In the genomic region with DNA sequence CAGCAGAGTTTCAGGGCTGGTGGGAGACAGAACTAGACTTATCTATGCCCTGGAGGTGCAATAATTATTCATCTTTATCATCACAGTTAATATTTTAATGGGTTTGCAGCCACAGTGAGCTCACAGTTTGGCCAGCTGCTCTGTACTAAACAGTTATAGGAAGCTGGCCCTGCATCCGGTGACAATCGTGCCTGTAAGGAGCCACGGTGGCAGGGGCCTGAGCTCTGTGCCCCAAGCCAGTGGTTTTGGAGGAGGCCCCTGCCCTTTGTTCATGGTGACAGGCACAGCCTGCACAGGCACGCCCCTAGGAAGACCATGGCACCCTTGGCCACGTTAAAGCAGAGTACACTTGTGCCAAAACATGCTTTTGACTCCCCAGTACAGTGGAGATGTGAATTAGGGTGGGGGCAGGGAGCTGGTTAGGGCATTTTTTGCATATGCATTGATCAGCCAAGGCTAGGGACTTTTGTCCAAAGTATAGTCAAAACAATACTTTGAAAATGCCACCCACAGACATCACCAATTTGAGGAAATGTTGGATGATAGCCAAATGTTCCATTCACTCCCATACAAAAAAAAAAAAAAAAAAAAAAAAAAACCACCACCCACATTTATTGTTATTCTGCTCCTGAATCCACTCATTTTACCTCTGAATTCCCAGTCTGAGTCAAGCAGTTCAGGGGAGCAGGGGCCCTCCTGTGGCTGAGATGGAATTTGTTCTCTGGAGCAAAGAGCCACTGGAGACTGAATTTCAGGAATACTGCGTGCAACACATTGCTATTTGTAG, we compare ENCODE assay signal across 8 cellular contexts. TPM values are rescaled to one million over a fixed set of nuclear protein-coding genes. Genes with fewer than 3 reads are reported as not detected.
A peak's percentile ranks its signal among the peaks of the same experiment; 100 is the strongest.
DNase-seq lines count a peak whose midpoint lies in the region; ATAC-seq and TF ChIP-seq lines count a peak whose summit lies in the region.

No MANE protein-coding gene starts in this region.

- peak overlapping the region; percentile 99 for H3K27ac ChIP-seq in Karpas-422 (ENCODE audit: low read length)
- H3K27ac ChIP-seq in heart right ventricle: peak overlapping the region; percentile 42 to 96 (median 59)

- intact Hi-C loops in heart right ventricle (cut with DNase I): loop anchor here (1.0 to 10.0 kb wide), 9 partner anchors 72 to 230 kb away; no protein-coding TSS in a partner anchor
- intact Hi-C loops in posterior vena cava (cut with DNase I): loop anchor here in 1 of 2 donors (5.0 kb wide), 1 partner anchor 215 kb away; no protein-coding TSS in a partner anchor

- no peaks in the 10 kb centered on the region for H3K9me2 ChIP-seq in Karpas-422 (replicated peaks; ENCODE audit: insufficient read depth, low read length)

- CTCF ChIA-PET in AG04449 (lab: Yijun Ruan, JAX): interaction anchor here (0.6 to 5.7 kb wide), 38 partner anchors 9 to 249 kb away, joined by 3 to 166 read pairs (median 6); partner anchors contain the start of gene OXNAD1
- CTCF ChIA-PET in activated CD8-positive, alpha-beta T cell treated with anti-CD3 and anti-CD28 coated beads, Interleukin-2, amount 10 ng/mL, durations not matched to agents 7 days and 5 days (lab: Charles Lee): interaction anchor here (0.7 to 2.0 kb wide), 10 partner anchors 10 to 249 kb away, joined by 3 to 17 read pairs (median 5); no protein-coding TSS in a partner anchor

- peaks cover 66% of the 10 kb centered on the region for H3K4me1 ChIP-seq in Karpas-422 (ENCODE audit: low read length)
- H3K4me1 ChIP-seq in heart right ventricle: peaks cover 5 to 60% (median 45%) of the 10 kb centered on the region in 9 donors

- peak overlapping the region; percentile 23; the same call in 1 of the 2 replicates for H2AFZ ChIP-seq in Karpas-422 (ENCODE audit: low read length)

- no peak for ATAC-seq in activated CD8-positive, alpha-beta T cell treated with anti-CD3 and anti-CD28 coated beads, Interleukin-2, amount 10 ng/mL, durations not matched to agents 7 days and 5 days
- ATAC-seq in heart right ventricle (peak; percentile 6 to 62 (median 34)), HG02588 (IDR thresholded peaks at IDR 0.05; ENCODE audit: unreplicated experiment) (no peak)
- peak; percentile 30 for ATAC-seq in stimulated activated naive CD8-positive, alpha-beta T cell treated with anti-CD3 and anti-CD28 coated beads, Interleukin-15, Interleukin-2, amounts not matched to agents 100 U/mL and 50 U/mL, for 24 hours

- peaks cover 10% of the 10 kb centered on the region for H3K36me3 Mint-ChIP-seq in activated CD8-positive, alpha-beta T cell treated with anti-CD3 and anti-CD28 coated beads, Interleukin-2, amount 10 ng/mL, durations not matched to agents 7 days and 5 days (ENCODE audit: low read depth)

- peaks cover 10% of the 10 kb centered on the region for H3K9me3 Mint-ChIP-seq in activated CD8-positive, alpha-beta T cell treated with anti-CD3 and anti-CD28 coated beads, Interleukin-2, amount 10 ng/mL, durations not matched to agents 7 days and 5 days (ENCODE audit: insufficient read depth)

- H3K9me3 ChIP-seq in Karpas-422 (ENCODE audit: low read length) (no peaks in the 10 kb centered on the region), heart right ventricle (no peaks in the 10 kb centered on the region)

- H3K4me3 ChIP-seq in AG04449 (ENCODE audit: low read depth, low read length) (no peak overlapping the region), GM12864 (ENCODE audit: low read depth, low read length) (peak overlapping the region; percentile 96; the same call in 1 of the 2 replicates), Karpas-422 (ENCODE audit: low read length) (peak overlapping the region; percentile 93; the same call in 1 of the 2 replicates), heart right ventricle (no peak overlapping the region)

- H3K4me1 Mint-ChIP-seq in activated CD8-positive, alpha-beta T cell treated with anti-CD3 and anti-CD28 coated beads, Interleukin-2, amount 10 ng/mL, durations not matched to agents 7 days and 5 days (ENCODE audit: low read depth): peaks cover 64% of the 10 kb centered on the region

- peak overlapping the region; percentile 99 for H3K9ac ChIP-seq in Karpas-422 (ENCODE audit: low read length)

- H3K79me2 ChIP-seq in Karpas-422 (ENCODE audit: low read length): peaks cover 16% of the 10 kb centered on the region

- H3K27ac Mint-ChIP-seq in activated CD8-positive, alpha-beta T cell treated with anti-CD3 and anti-CD28 coated beads, Interleukin-2, amount 10 ng/mL, durations not matched to agents 7 days and 5 days: peak overlapping the region; percentile 86

- peak overlapping the region; percentile 74 for H3K4me2 ChIP-seq in Karpas-422 (ENCODE audit: low read depth, low read length, poor library complexity, severe bottlenecking)

- TF ChIP-seq CTCF in AG04449 (IDR thresholded peaks at IDR 0.05; ENCODE audit: insufficient read depth, low read length, missing control alignments) (peak; percentile 80), GM12864 (IDR thresholded peaks at IDR 0.05; ENCODE audit: low read depth, low read length, missing control alignments) (no peak), heart right ventricle (IDR thresholded peaks at IDR 0.05) (peak; percentile 46 to 75 (median 59))

- no peaks in the 10 kb centered on the region for H3K27me3 Mint-ChIP-seq in activated CD8-positive, alpha-beta T cell treated with anti-CD3 and anti-CD28 coated beads, Interleukin-2, amount 10 ng/mL, durations not matched to agents 7 days and 5 days (ENCODE audit: low read depth)

- 33 to 40% methylated on average over 6 of the region's 6 CpGs for WGBS in heart right ventricle, 2 donors

- POLR2A ChIA-PET in AG04449 (lab: Yijun Ruan, JAX): interaction anchor here (1.0 kb wide), 1 partner anchor 227 kb away, joined by 3 read pairs; no protein-coding TSS in a partner anchor
- POLR2A ChIA-PET in activated CD8-positive, alpha-beta T cell treated with anti-CD3 and anti-CD28 coated beads, Interleukin-2, amount 10 ng/mL, durations not matched to agents 7 days and 5 days (lab: Charles Lee): interaction anchor here (0.7 to 2.2 kb wide), 5 partner anchors 11 to 200 kb away, joined by 3 to 12 read pairs (median 3); no protein-coding TSS in a partner anchor

- H3K27me3 ChIP-seq in Karpas-422 (ENCODE audit: low read length) (no peaks in the 10 kb centered on the region), heart right ventricle (no peaks in the 10 kb centered on the region)

- no peaks in the 10 kb centered on the region; the same call in 1 of the 2 replicates for H3K36me3 ChIP-seq in Karpas-422 (ENCODE audit: insufficient read depth, low read length)
- no peaks in the 10 kb centered on the region for H3K36me3 ChIP-seq in heart right ventricle

- DNase-seq in AG04449 (ENCODE audit: low read depth, low spot score) (no peak), GM12864 (ENCODE audit: low read depth) (no peak), Karpas-422 (peak; percentile 71), heart right ventricle (peak in 1 of 2 donors; percentile 55), posterior vena cava (ENCODE audit: low spot score) (no peak)
- DNase-seq in activated CD8-positive, alpha-beta T cell treated with anti-CD3 and anti-CD28 coated beads, Interleukin-2, amount 10 ng/mL, durations not matched to agents 7 days and 5 days: peak; percentile 58
- DNase-seq in stimulated activated naive CD8-positive, alpha-beta T cell treated with anti-CD3 and anti-CD28 coated beads, Interleukin-15, Interleukin-2, amounts not matched to agents 100 U/mL and 50 U/mL, for 24 hours: peak; percentile 58

- H3K4me3 Mint-ChIP-seq in activated CD8-positive, alpha-beta T cell treated with anti-CD3 and anti-CD28 coated beads, Interleukin-2, amount 10 ng/mL, durations not matched to agents 7 days and 5 days: peak overlapping the region; percentile 54

- H4K20me1 ChIP-seq in Karpas-422 (ENCODE audit: insufficient read depth, low read depth, low read length): no peaks in the 10 kb centered on the region

RNA-seq across cellular contexts. Expression of gene RFTN1, which starts 3.4 kb away (rescaled TPM):
- total RNA-seq in Karpas-422 (2014; rRNA removed; shearing (Covaris generic); ENCODE audit: low replicate concordance): 291 and 375 TPM in 2 replicates
- 10 to 100 TPM; 59.9 to 63.4 TPM for total RNA-seq in activated CD8-positive, alpha-beta T cell treated with anti-CD3 and anti-CD28 coated beads, Interleukin-2, amount 10 ng/mL, durations not matched to agents 7 days and 5 days
- total RNA-seq in heart right ventricle (10 to 100 TPM; 17.4 to 32.2 (median 24.0) TPM), posterior vena cava (100 to 1,000 TPM in 1 of 2 donors, 10 to 100 TPM in 1; 72.2 to 102 TPM)
- 10 to 100 TPM; 20.5 to 25.9 TPM for polyA plus RNA-seq in heart right ventricle

Comparison
In these comparisons a context has a peak if more than half of its experiments do, and no peak if none do; other contexts are left out.
1. DNase-seq: peak in Karpas-422 (single experiment), activated CD8-positive, alpha-beta T cell treated with anti-CD3 and anti-CD28 coated beads, Interleukin-2, amount 10 ng/mL, durations not matched to agents 7 days and 5 days (single experiment) and stimulated activated naive CD8-positive, alpha-beta T cell treated with anti-CD3 and anti-CD28 coated beads, Interleukin-15, Interleukin-2, amounts not matched to agents 100 U/mL and 50 U/mL, for 24 hours (single experiment); none in AG04449 (single experiment), GM12864 (single experiment) and posterior vena cava (single experiment).
2. H3K4me3 ChIP-seq: peak in GM12864 (single experiment) and Karpas-422 (single experiment); none in AG04449 (single experiment) and heart right ventricle (0 of 10).
3. ATAC-seq: peak in heart right ventricle (8 of 8) and stimulated activated naive CD8-positive, alpha-beta T cell treated with anti-CD3 and anti-CD28 coated beads, Interleukin-15, Interleukin-2, amounts not matched to agents 100 U/mL and 50 U/mL, for 24 hours (single experiment); none in activated CD8-positive, alpha-beta T cell treated with anti-CD3 and anti-CD28 coated beads, Interleukin-2, amount 10 ng/mL, durations not matched to agents 7 days and 5 days (single experiment) and HG02588 (single experiment).